Comparison of ENCODE assay signal across 8 cellular contexts in genomic region chr20:54208492-54209044, GRCh38. TPM values are rescaled to one million over a fixed set of nuclear protein-coding genes. Genes with fewer than 3 reads are reported as not detected.
DNase-seq lines count a peak whose midpoint lies in the region; ATAC-seq and TF ChIP-seq lines count a peak whose summit lies in the region.

No MANE protein-coding gene starts in this region.

- no peaks in the 10 kb centered on the region for H3K9me2 ChIP-seq in PC-3 (replicated peaks; ENCODE audit: low read length)

- no peaks in the 10 kb centered on the region for H3F3A ChIP-seq in PC-3 (ENCODE audit: low read length, unreplicated experiment)

- DNase-seq in activated naive CD4-positive, alpha-beta T cell treated with anti-CD3 and anti-CD28 coated beads, Interleukin-2, amount 50 U/mL, for 16 hours = no peak
- DNase-seq in PC-3 (peak; percentile 59), medulla oblongata (ENCODE audit: extremely low spot score) (peak; percentile 17), type B pancreatic cell (ENCODE audit: extremely low spot score, unreplicated experiment) (no peak), NCI-H2196 treated with DMSO at 0.1 percent for 48 hours (lab: John Stamatoyannopoulos, UW; ENCODE audit: unreplicated experiment) (no peak)

- peak overlapping the region; percentile 98 for H3K27ac Mint-ChIP-seq in activated naive CD4-positive, alpha-beta T cell treated with anti-CD3 and anti-CD28 coated beads, Interleukin-2, amount 50 U/mL, for 24 hours
- peak overlapping the region; percentile 74 for H3K27ac Mint-ChIP-seq in type B pancreatic cell

- 0 out of 2 replicates have a peak, but pooled peaks cover 6% of the 10 kb centered on the region for H3K36me3 ChIP-seq in PC-3 (ENCODE audit: low read depth, low read length)

- TF ChIP-seq CTCF in PC-3 (conservative IDR thresholded peaks at IDR 0.05; ENCODE audit: low read depth, low read length) = no peak
- TF ChIP-seq CTCF in type B pancreatic cell (conservative IDR thresholded peaks at IDR 0.05) = no peak

- H3K4me3 Mint-ChIP-seq in activated naive CD4-positive, alpha-beta T cell treated with anti-CD3 and anti-CD28 coated beads, Interleukin-2, amount 50 U/mL, for 24 hours = peak overlapping the region; percentile 99
- peak overlapping the region; percentile 89 for H3K4me3 Mint-ChIP-seq in type B pancreatic cell

- POLR2A ChIA-PET in PC-3 (lab: Charles Lee; ENCODE audit: unreplicated experiment) = no interaction called here

- H3K4me1 ChIP-seq in PC-3 (ENCODE audit: insufficient read depth, low read length) = peaks cover 13% of the 10 kb centered on the region

- CTCF ChIA-PET in PC-3 (lab: Charles Lee) = interaction anchor here (0.6 to 1.4 kb wide), 8 partner anchors 40 to 173 kb away, joined by 3 to 10 read pairs (median 4); no protein-coding TSS in a partner anchor

- H3K27ac ChIP-seq in PC-3 (ENCODE audit: low read length) = peak overlapping the region; percentile 80
- H3K27ac ChIP-seq in cingulate gyrus (ENCODE audit: low read depth, low read length) = peak overlapping the region; percentile 100

- H3K36me3 Mint-ChIP-seq in activated naive CD4-positive, alpha-beta T cell treated with anti-CD3 and anti-CD28 coated beads, Interleukin-2, amount 50 U/mL, for 24 hours = peaks cover 1% of the 10 kb centered on the region
- H3K36me3 Mint-ChIP-seq in type B pancreatic cell = peaks cover 24% of the 10 kb centered on the region

- H3K4me1 Mint-ChIP-seq in activated naive CD4-positive, alpha-beta T cell treated with anti-CD3 and anti-CD28 coated beads, Interleukin-2, amount 50 U/mL, for 24 hours = peaks cover 41% of the 10 kb centered on the region
- peaks cover 27% of the 10 kb centered on the region for H3K4me1 Mint-ChIP-seq in type B pancreatic cell (ENCODE audit: unreplicated experiment)

- H3K4me3 ChIP-seq in PC-3 (ENCODE audit: low read length) = peak overlapping the region; percentile 79

- H3K9me3 ChIP-seq in PC-3 (ENCODE audit: low read length) = no peaks in the 10 kb centered on the region

- no peaks in the 10 kb centered on the region for H3K9me3 Mint-ChIP-seq in activated naive CD4-positive, alpha-beta T cell treated with anti-CD3 and anti-CD28 coated beads, Interleukin-2, amount 50 U/mL, for 24 hours
- H3K9me3 Mint-ChIP-seq in type B pancreatic cell = no peaks in the 10 kb centered on the region

- no TSS peak for BruUV-seq in PC-3 (replicated peaks; lab: Mats Ljungman, UMichigan)

- ATAC-seq in HG02798 (IDR thresholded peaks at IDR 0.05; ENCODE audit: poor library complexity, unreplicated experiment) (peak; percentile 12), PC-3 (peak; percentile 28)

- intact Hi-C loops in PC-3 (cut with micrococcal nuclease) = loop anchor here (5.0 to 10.0 kb wide), 2 partner anchors 261 to 634 kb away; no protein-coding TSS in a partner anchor

- no peaks in the 10 kb centered on the region for H3K27me3 ChIP-seq in PC-3 (ENCODE audit: low read length)

- peaks cover 59% of the 10 kb centered on the region for H3K79me2 ChIP-seq in PC-3 (ENCODE audit: low read length)

- H3K9ac ChIP-seq in PC-3 (ENCODE audit: low read length) = peak overlapping the region; percentile 94

- H3K27me3 Mint-ChIP-seq in activated naive CD4-positive, alpha-beta T cell treated with anti-CD3 and anti-CD28 coated beads, Interleukin-2, amount 50 U/mL, for 24 hours = no peaks in the 10 kb centered on the region
- H3K27me3 Mint-ChIP-seq in type B pancreatic cell = no peaks in the 10 kb centered on the region

- H2AFZ ChIP-seq in PC-3 (ENCODE audit: low read length) = peak overlapping the region; percentile 96

- H4K20me1 ChIP-seq in PC-3 (ENCODE audit: low read length) = peaks cover 24% of the 10 kb centered on the region; the same call in 1 of the 2 replicates

- H3K4me2 ChIP-seq in PC-3 (ENCODE audit: low read length) = peak overlapping the region; percentile 82

RNA-seq across cellular contexts. Expression of gene PFDN4, which starts 0.7 kb away (rescaled TPM):
- 100 and 122 TPM in 2 replicates for total RNA-seq in PC-3 (2014; rRNA removed)
- 19.3 and 28.4 TPM in 2 replicates for total RNA-seq in type B pancreatic cell (ENCODE audit: low replicate concordance)

RNA-seq across cellular contexts. Expression of gene CYP24A1, which starts 34.8 kb away (rescaled TPM):
- total RNA-seq in PC-3 (2014; rRNA removed) (0.81 and 1.2 TPM in 2 replicates), type B pancreatic cell (ENCODE audit: low replicate concordance) (7.1 and 21.1 TPM in 2 replicates)

Comparison
In these comparisons a context has a peak if more than half of its experiments do, and no peak if none do; other contexts are left out.
1. DNase-seq: peak in PC-3 (single experiment) and medulla oblongata (single experiment); none in activated naive CD4-positive, alpha-beta T cell treated with anti-CD3 and anti-CD28 coated beads, Interleukin-2, amount 50 U/mL, for 16 hours (single experiment), type B pancreatic cell (single experiment) and NCI-H2196 treated with DMSO at 0.1 percent for 48 hours (single experiment).